Comparison of ENCODE assay signal across 21 cellular contexts in genomic region chr14:71799831-71800230, GRCh38.
A peak's percentile ranks its signal among the peaks of the same experiment; 100 is the strongest.
DNase-seq lines count a peak whose midpoint lies in the region; ATAC-seq and TF ChIP-seq lines count a peak whose summit lies in the region.
"Had no signal": no experiment of that assay in that cellular context is flagged by ENCODE, and none has a peak within 500 bp of the region (broad histone marks: within the 10 kb centered on the region; RNA-seq: fewer than 3 reads in every experiment).

No MANE protein-coding gene starts in this region.

- TF ChIP-seq CTCF in HFFc6 (IDR thresholded peaks at IDR 0.05) (no peak), fibroblast of the aortic adventitia (IDR thresholded peaks at IDR 0.05; ENCODE audit: insufficient read depth, low read length) (no peak), glutamatergic neuron (IDR thresholded peaks at IDR 0.05; ENCODE audit: partially characterized antibody, unreplicated experiment) (no peak)

- no peak overlapping the region for H3K4me3 Mint-ChIP-seq in HFFc6
- no peak overlapping the region for H3K4me3 Mint-ChIP-seq in glutamatergic neuron (ENCODE audit: unreplicated experiment)
- H3K4me3 Mint-ChIP-seq: CD4-positive, alpha-beta memory T cell had no signal

- no peak overlapping the region for H3K4me3 ChIP-seq in fibroblast of the aortic adventitia (ENCODE audit: low read depth, low read length)

- H3K9me3 Mint-ChIP-seq in HFFc6 (no peaks in the 10 kb centered on the region), glutamatergic neuron (ENCODE audit: unreplicated experiment) (no peaks in the 10 kb centered on the region)

- peak overlapping the region; percentile 42 for H3K27ac Mint-ChIP-seq in HFFc6
- H3K27ac Mint-ChIP-seq in glutamatergic neuron (ENCODE audit: unreplicated experiment): no peak overlapping the region
- H3K27ac Mint-ChIP-seq: CD4-positive, alpha-beta memory T cell had no signal

- ATAC-seq in GM21423 (IDR thresholded peaks at IDR 0.05; ENCODE audit: unreplicated experiment): no peak
- ATAC-seq: HCT116 had no signal

- H3K36me3 Mint-ChIP-seq in HFFc6 (ENCODE audit: low read depth): no peaks in the 10 kb centered on the region
- H3K36me3 Mint-ChIP-seq in glutamatergic neuron (ENCODE audit: unreplicated experiment): no peaks in the 10 kb centered on the region
- H3K36me3 Mint-ChIP-seq: CD4-positive, alpha-beta memory T cell had no signal

- H3K4me1 Mint-ChIP-seq in HFFc6 (ENCODE audit: low read depth): peaks cover 31% of the 10 kb centered on the region
- no peaks in the 10 kb centered on the region for H3K4me1 Mint-ChIP-seq in glutamatergic neuron (ENCODE audit: low read depth, unreplicated experiment)
- H3K4me1 Mint-ChIP-seq: CD4-positive, alpha-beta memory T cell had no signal

- DNase-seq in HFFc6: no peak
- DNase-seq in astrocyte of the hippocampus (ENCODE audit: low read depth, low spot score): peak; percentile 34
- peak; percentile 5 for DNase-seq in fibroblast of the aortic adventitia (ENCODE audit: low read depth)
- peak; percentile 18 for DNase-seq in superior temporal gyrus (ENCODE audit: extremely low spot score)
- DNase-seq in DMS53 (lab: John Stamatoyannopoulos, UW): no peak
- DNase-seq in glutamatergic neuron: no peak
- DNase-seq: Caco-2; CD4-positive, alpha-beta memory T cell; DMS 273 treated with DMSO at 0.1 percent for 48 hours; DMS79 treated with DMSO at 0.1 percent for 48 hours; GF-D8; KG1; MM.1S; NCI-H1417; NCI-H1694; NCI-H2029 treated with DMSO at 0.1 percent for 48 hours; NCI-H446 treated with DMSO at 0.1 percent for 48 hours; Right ventricle myocardium superior; RPMI8226 had no signal

- H3K27me3 Mint-ChIP-seq in HFFc6 (ENCODE audit: insufficient read depth) (peaks cover 6% of the 10 kb centered on the region), glutamatergic neuron (ENCODE audit: unreplicated experiment) (no peaks in the 10 kb centered on the region)

Comparison
In these comparisons a context has a peak if more than half of its experiments do, and no peak if none do; other contexts are left out.
1. DNase-seq: peak in astrocyte of the hippocampus (single experiment), fibroblast of the aortic adventitia (single experiment) and superior temporal gyrus (single experiment); none in HFFc6 (single experiment), DMS53 (single experiment) and glutamatergic neuron (single experiment).